Comparison of ENCODE assay signal across 35 cellular contexts in genomic region chr12:124305776-124306685, GRCh38. TPM values are rescaled to one million over a fixed set of nuclear protein-coding genes. Genes with fewer than 3 reads are reported as not detected.
"Had no signal": no experiment of that assay in that cellular context is flagged by ENCODE, and none has a peak within 500 bp of the region (broad histone marks: within the 10 kb centered on the region; RNA-seq: fewer than 3 reads in every experiment).

No MANE protein-coding gene starts in this region.

- H3K27me3 Mint-ChIP-seq: activated B cell treated with CpG ODN at 0.5 μM for 24 hours; activated CD4-positive, alpha-beta memory T cell treated with anti-CD3 and anti-CD28 coated beads for 36 hours; activated naive CD4-positive, alpha-beta T cell treated with anti-CD3 and anti-CD28 coated beads, Interleukin-2, amount 10 ng/mL, durations not matched to agents 7 days and 5 days; activated naive CD8-positive, alpha-beta T cell; activated naive CD8-positive, alpha-beta T cell treated with anti-CD3 and anti-CD28 coated beads, Interleukin-2, amount 50 U/mL, for 24 hours had no signal

- H3K36me3 Mint-ChIP-seq: activated CD4-positive, alpha-beta memory T cell treated with anti-CD3 and anti-CD28 coated beads for 36 hours; activated naive CD4-positive, alpha-beta T cell treated with anti-CD3 and anti-CD28 coated beads, Interleukin-2, amount 10 ng/mL, durations not matched to agents 7 days and 5 days; activated naive CD8-positive, alpha-beta T cell had no signal

- ATAC-seq: activated naive CD8-positive, alpha-beta T cell treated with anti-CD3 and anti-CD28 coated beads, Interleukin-2, amount 50 U/mL, for 24 hours; PC-3; SK-N-SH treated with all-trans-retinoic acid at 6 μM for 48 hours had no signal

- H3K27ac Mint-ChIP-seq: activated B cell treated with CpG ODN at 0.5 μM for 24 hours; activated CD4-positive, alpha-beta memory T cell treated with anti-CD3 and anti-CD28 coated beads for 36 hours; activated naive CD4-positive, alpha-beta T cell treated with anti-CD3 and anti-CD28 coated beads, Interleukin-2, amount 10 ng/mL, durations not matched to agents 7 days and 5 days; activated naive CD8-positive, alpha-beta T cell; activated naive CD8-positive, alpha-beta T cell treated with anti-CD3 and anti-CD28 coated beads, Interleukin-2, amount 50 U/mL, for 24 hours had no signal

- H3K4me3 ChIP-seq: MG63, Peyer's patch had no signal

- DNase-seq: activated B cell treated with CpG ODN at 0.5 μM for 24 hours; activated CD4-positive, alpha-beta memory T cell treated with anti-CD3 and anti-CD28 coated beads for 36 hours; activated CD4-positive, alpha-beta T cell treated with anti-CD3 and anti-CD28 coated beads for 4 hours; activated CD4-positive, alpha-beta T cell treated with anti-CD3 and anti-CD28 coated beads, Interleukin-2, amount 50 U/mL, for 1 hour; activated CD4-positive, CD25-positive, alpha-beta regulatory T cell treated with anti-CD3 and anti-CD28 coated beads, Interleukin-2, amount 50 U/mL, for 72 hours; activated CD8-positive, alpha-beta memory T cell treated with anti-CD3 and anti-CD28 coated beads, Interleukin-2, amount 50 U/mL, for 4 hours; activated effector memory CD4-positive, alpha-beta T cell treated with Interleukin-2 at 50 U/mL for 16 hours; activated naive CD4-positive, alpha-beta T cell treated with anti-CD3 and anti-CD28 coated beads, Interleukin-2, amount 10 ng/mL, durations not matched to agents 7 days and 5 days; activated naive CD8-positive, alpha-beta T cell treated with anti-CD3 and anti-CD28 coated beads, Interleukin-2, amount 50 U/mL, for 24 hours; activated T-cell treated with anti-CD3 and anti-CD28 coated beads, Interleukin-2, amount 50 U/mL, for 48 hours; anterior cingulate cortex; brain microvascular endothelial cell; central memory CD4-positive, alpha-beta T cell; Kasumi-1; MG63; NCI-H1048; NCI-H1105 treated with DMSO at 0.1 percent for 48 hours; NCI-H1436; NCI-H1694; NCI-H1930; NCI-H2081 treated with DMSO at 0.1 percent for 48 hours; NCI-H226; NCI-H446 treated with DMSO at 0.1 percent for 48 hours; NCI-H524 treated with DMSO at 0.1 percent for 48 hours; PC-3; RPMI8226; SIG-M5; T-helper 1 cell; T-helper 2 cell; T-helper 9 cell had no signal

- H3K36me3 ChIP-seq: brain microvascular endothelial cell, MG63, Peyer's patch had no signal

- H3K4me1 Mint-ChIP-seq: activated B cell treated with CpG ODN at 0.5 μM for 24 hours; activated naive CD4-positive, alpha-beta T cell treated with anti-CD3 and anti-CD28 coated beads, Interleukin-2, amount 10 ng/mL, durations not matched to agents 7 days and 5 days; activated naive CD8-positive, alpha-beta T cell treated with anti-CD3 and anti-CD28 coated beads, Interleukin-2, amount 50 U/mL, for 24 hours had no signal

- H3K9me3 Mint-ChIP-seq: activated B cell treated with CpG ODN at 0.5 μM for 24 hours; activated CD4-positive, alpha-beta memory T cell treated with anti-CD3 and anti-CD28 coated beads for 36 hours; activated naive CD4-positive, alpha-beta T cell treated with anti-CD3 and anti-CD28 coated beads, Interleukin-2, amount 10 ng/mL, durations not matched to agents 7 days and 5 days; activated naive CD8-positive, alpha-beta T cell treated with anti-CD3 and anti-CD28 coated beads, Interleukin-2, amount 50 U/mL, for 24 hours had no signal

- H3K9me3 ChIP-seq: MG63, Peyer's patch had no signal

- H3K4me3 Mint-ChIP-seq: activated B cell treated with CpG ODN at 0.5 μM for 24 hours; activated CD4-positive, alpha-beta memory T cell treated with anti-CD3 and anti-CD28 coated beads for 36 hours; activated naive CD4-positive, alpha-beta T cell treated with anti-CD3 and anti-CD28 coated beads, Interleukin-2, amount 10 ng/mL, durations not matched to agents 7 days and 5 days; activated naive CD8-positive, alpha-beta T cell; activated naive CD8-positive, alpha-beta T cell treated with anti-CD3 and anti-CD28 coated beads, Interleukin-2, amount 50 U/mL, for 24 hours had no signal

- H3K4me1 ChIP-seq: Peyer's patch had no signal

- H3K27me3 ChIP-seq: brain microvascular endothelial cell, MG63, Peyer's patch had no signal

- H3K27ac ChIP-seq: brain microvascular endothelial cell, Peyer's patch, VCaP had no signal

RNA-seq across cellular contexts. Expression of gene RFLNA, which starts 11.1 kb away (rescaled TPM):
- total RNA-seq: activated B cell treated with CpG ODN at 0.5 μM for 24 hours; activated CD4-positive, alpha-beta memory T cell treated with anti-CD3 and anti-CD28 coated beads for 36 hours; PC-3; SK-MEL-5 had no signal
